Comparison of ENCODE assay signal across 21 cellular contexts in genomic region chr18:53799134-53799533, GRCh38.
DNase-seq lines count a peak whose midpoint lies in the region; ATAC-seq, FAIRE-seq and TF ChIP-seq lines count a peak whose summit lies in the region.
"Had no signal": no experiment of that assay in that cellular context is flagged by ENCODE, and none has a peak within 500 bp of the region (broad histone marks: within the 10 kb centered on the region; RNA-seq: fewer than 3 reads in every experiment).

No MANE protein-coding gene starts in this region.

- TF ChIP-seq RAD21 in HepG2 (CRISPR knock-in tag; IDR thresholded peaks at IDR 0.05), result no peak

- H3K36me3 ChIP-seq in breast epithelium, result no peaks in the 10 kb centered on the region
- H3K36me3 ChIP-seq in HepG2 (replicated peaks in 1 of 2; ENCODE audit: control insufficient read depth in 1 of 2, insufficient read depth in 2 of 2, low read length in 2 of 2), result no peaks in the 10 kb centered on the region
- no peaks in the 10 kb centered on the region for H3K36me3 ChIP-seq in esophagus muscularis mucosa
- H3K36me3 ChIP-seq: gastroesophageal sphincter, thoracic aorta had no signal

- POLR2A ChIA-PET in MCF 10A (lab: Yijun Ruan, JAX) (no interaction called here), HepG2 (lab: Yijun Ruan, JAX) (no interaction called here)

- H3K4me1 ChIP-seq in breast epithelium (no peaks in the 10 kb centered on the region), foreskin keratinocyte (peaks cover 16% of the 10 kb centered on the region), HepG2 (ENCODE audit: insufficient read depth, low read length) (no peaks in the 10 kb centered on the region), esophagus muscularis mucosa (no peaks in the 10 kb centered on the region)
- H3K4me1 ChIP-seq: gastroesophageal sphincter had no signal

- H4K20me1 ChIP-seq in HepG2 (ENCODE audit: insufficient read depth, low read length), result no peaks in the 10 kb centered on the region

- H3K79me2 ChIP-seq in HepG2 (ENCODE audit: insufficient read depth, low read length), result no peaks in the 10 kb centered on the region

- no peak for TF ChIP-seq CTCF in MCF 10A (IDR thresholded peaks at IDR 0.05; ENCODE audit: unreplicated experiment)
- TF ChIP-seq CTCF in breast epithelium (IDR thresholded peaks at IDR 0.05), result no peak
- TF ChIP-seq CTCF in astrocyte of the spinal cord (IDR thresholded peaks at IDR 0.05; ENCODE audit: low read depth, low read length), result no peak
- TF ChIP-seq CTCF in foreskin keratinocyte (conservative IDR thresholded peaks at IDR 0.05), result no peak
- TF ChIP-seq CTCF in HepG2 (CRISPR knock-in tag; IDR thresholded peaks at IDR 0.05), result no peak
- TF ChIP-seq CTCF in esophagus muscularis mucosa (IDR thresholded peaks at IDR 0.05), result no peak

- H3K36me3 Mint-ChIP-seq in MCF 10A (ENCODE audit: insufficient read depth, unreplicated experiment), result no peaks in the 10 kb centered on the region
- H3K36me3 Mint-ChIP-seq: CD4-positive, alpha-beta memory T cell; memory B cell had no signal

- no peak overlapping the region for H3K27ac Mint-ChIP-seq in MCF 10A (ENCODE audit: low read depth, unreplicated experiment)
- H3K27ac Mint-ChIP-seq: CD4-positive, alpha-beta memory T cell; memory B cell; nephron progenitor cell had no signal

- H3K9me3 ChIP-seq in breast epithelium (peaks cover 0 to under 1% of the 10 kb centered on the region in 2 donors), HepG2 (ENCODE audit: low read length) (no peaks in the 10 kb centered on the region; the same call in 1 of the 2 replicates), esophagus muscularis mucosa (no peaks in the 10 kb centered on the region)
- H3K9me3 ChIP-seq: thoracic aorta had no signal

- peaks cover 20% of the 10 kb centered on the region for H3K4me1 Mint-ChIP-seq in MCF 10A (ENCODE audit: insufficient read depth, unreplicated experiment)
- H3K4me1 Mint-ChIP-seq: CD4-positive, alpha-beta memory T cell; memory B cell; nephron progenitor cell had no signal

- TF ChIP-seq EP300 in HepG2 (IDR thresholded peaks at IDR 0.05; ENCODE audit: low read depth in 2 of 2, low read length in 2 of 2) (no peak), HepG2 (CRISPR knock-in tag; IDR thresholded peaks at IDR 0.05; ENCODE audit: borderline replicate concordance) (no peak), esophagus muscularis mucosa (IDR thresholded peaks at IDR 0.05) (no peak)

- H3K27ac ChIP-seq in breast epithelium, result no peak overlapping the region
- no peak overlapping the region for H3K27ac ChIP-seq in foreskin keratinocyte
- H3K27ac ChIP-seq in HepG2 (ENCODE audit: extremely low read length, insufficient read depth, low read length), result no peak overlapping the region
- H3K27ac ChIP-seq in esophagus muscularis mucosa (replicated peaks in 1 of 4), result no peak overlapping the region
- H3K27ac ChIP-seq: gastroesophageal sphincter, thoracic aorta had no signal

- intact Hi-C loops in MCF 10A (cut with micrococcal nuclease), result no loop called here
- intact Hi-C loops in breast epithelium (cut with DNase I; ENCODE audit: low total_unique reads), result no loop called here
- intact Hi-C loops in HepG2 (cut with micrococcal nuclease; ENCODE audit: unreplicated experiment), result no loop called here
- intact Hi-C loops in esophagus muscularis mucosa (cut with DNase I), result no loop called here

- no peak overlapping the region for H3K9ac ChIP-seq in HepG2 (ENCODE audit: insufficient read depth, low read depth, low read length)

- BruUV-seq in MCF 10A (replicated peaks; lab: Mats Ljungman, UMichigan) (no TSS peak), HepG2 (replicated peaks; lab: Mats Ljungman, UMichigan) (no TSS peak)

- peak; percentile 38 for DNase-seq in MCF 10A (ENCODE audit: unreplicated experiment)
- no peak for DNase-seq in breast epithelium (ENCODE audit: low spot score in 2 of 2)
- DNase-seq in astrocyte of the spinal cord (ENCODE audit: low read depth, low spot score), result peak; percentile 65
- peak in 1 of 2 donors; percentile 64 for DNase-seq in foreskin keratinocyte
- DNase-seq in HepG2 (ENCODE audit: low spot score), result no peak
- DNase-seq in esophagus muscularis mucosa (ENCODE audit: extremely low spot score), result no peak
- no peak for DNase-seq in anterior cingulate cortex (lab: John Stamatoyannopoulos, UW)
- DNase-seq: 8988T; activated effector memory CD4-positive, alpha-beta T cell treated with Interleukin-2 at 50 U/mL for 16 hours; amygdala; CD4-positive, alpha-beta memory T cell; MV-4-11; NCI-H774; nephron progenitor cell; retina; stimulated activated CD4-positive, alpha-beta T cell treated with anti-CD3 and anti-CD28 coated beads, Interleukin-1b, Interleukin-23, amount 100 ng/mL, for 48 hours; T-helper 1 cell had no signal

- no peak overlapping the region for H3K4me2 ChIP-seq in HepG2 (ENCODE audit: low read depth, low read length)

- ATAC-seq in foreskin keratinocyte (peak; percentile 71), GM19328 (IDR thresholded peaks at IDR 0.05; ENCODE audit: unreplicated experiment) (no peak), HepG2 (no peak)
- ATAC-seq: gastroesophageal sphincter had no signal

- H2AFZ ChIP-seq in HepG2 (ENCODE audit: low read length), result no peak overlapping the region

- TF ChIP-seq POLR2A in breast epithelium (IDR thresholded peaks at IDR 0.05) (no peak), HepG2 (IDR thresholded peaks at IDR 0.05; ENCODE audit: insufficient read depth in 1 of 2, low read depth in 2 of 2, low read length in 2 of 2) (no peak), esophagus muscularis mucosa (IDR thresholded peaks at IDR 0.05; ENCODE audit: low read depth) (no peak)

- H3K4me3 ChIP-seq in breast epithelium, result no peak overlapping the region
- no peak overlapping the region for H3K4me3 ChIP-seq in astrocyte of the spinal cord (ENCODE audit: low read depth, low read length)
- H3K4me3 ChIP-seq in HepG2 (replicated peaks in 1 of 3; ENCODE audit: insufficient read depth in 1 of 3, low read depth in 2 of 3, low read length in 3 of 3), result no peak overlapping the region
- no peak overlapping the region for H3K4me3 ChIP-seq in esophagus muscularis mucosa
- H3K4me3 ChIP-seq: gastroesophageal sphincter, thoracic aorta had no signal

- peaks cover 6% of the 10 kb centered on the region for H3K9me3 Mint-ChIP-seq in MCF 10A (ENCODE audit: unreplicated experiment)
- H3K9me3 Mint-ChIP-seq: nephron progenitor cell had no signal

- H3K4me3 Mint-ChIP-seq in MCF 10A (ENCODE audit: unreplicated experiment), result no peak overlapping the region
- H3K4me3 Mint-ChIP-seq: CD4-positive, alpha-beta memory T cell; memory B cell; nephron progenitor cell had no signal

- in situ Hi-C loops in astrocyte of the spinal cord (cut with HindIII; ENCODE audit: low sequenced_read_pairs), result no loop called here
- in situ Hi-C loops in HepG2 (cut with HindIII; ENCODE audit: extremely low pct_ligation_motif_present, low pct_unique_long_range_greater_than_20kb), result no loop called here

- H3K27me3 ChIP-seq in breast epithelium (no peaks in the 10 kb centered on the region), foreskin keratinocyte (no peaks in the 10 kb centered on the region), HepG2 (ENCODE audit: control insufficient read depth in 1 of 2, insufficient read depth in 2 of 2, low read length in 2 of 2) (no peaks in the 10 kb centered on the region), esophagus muscularis mucosa (no peaks in the 10 kb centered on the region)
- H3K27me3 ChIP-seq: gastroesophageal sphincter had no signal

- CTCF ChIA-PET in MCF 10A (lab: Yijun Ruan, JAX), result interaction anchor here (0.7 kb wide), 1 partner anchor 59 kb away, joined by 3 read pairs; no protein-coding TSS in a partner anchor
- CTCF ChIA-PET in HepG2 (lab: Yijun Ruan, JAX; ENCODE audit: low intra/inter-chr PET ratio, low total read pairs), result no interaction called here

- H3K27me3 Mint-ChIP-seq in MCF 10A (ENCODE audit: insufficient read depth, unreplicated experiment), result no peaks in the 10 kb centered on the region
- H3K27me3 Mint-ChIP-seq: CD4-positive, alpha-beta memory T cell; memory B cell had no signal

- no peak for FAIRE-seq in HepG2 (lab: Jason Lieb, UNC)

TF ChIP-seq in HepG2, 621 proteins besides CTCF, POLR2A, EP300 and RAD21:
- TF ChIP-seq TBX3 (IDR thresholded peaks at IDR 0.05; ENCODE audit: borderline replicate concordance), result no peak
- no peak for TF ChIP-seq ZFYVE20 (CRISPR knock-in tag; IDR thresholded peaks at IDR 0.05; ENCODE audit: borderline replicate concordance, low read depth)
- TF ChIP-seq ZNF530 (CRISPR knock-in tag; IDR thresholded peaks at IDR 0.05; ENCODE audit: low read depth), result no peak
- TF ChIP-seq NFAT5 (CRISPR knock-in tag; IDR thresholded peaks at IDR 0.05), result no peak
- no peak for TF ChIP-seq TRIM24 (CRISPR knock-in tag; IDR thresholded peaks at IDR 0.05)

Comparison
In these comparisons a context has a peak if more than half of its experiments do, and no peak if none do; other contexts are left out.
1. DNase-seq: peak in MCF 10A (single experiment) and astrocyte of the spinal cord (single experiment); none in breast epithelium (0 of 2), HepG2 (single experiment), esophagus muscularis mucosa (single experiment) and anterior cingulate cortex (0 of 58).